22 cellular contexts compared by ENCODE assay signal in genomic region chr3:55870576-55870975, GRCh38.
A peak's percentile ranks its signal among the peaks of the same experiment; 100 is the strongest.
DNase-seq lines count a peak whose midpoint lies in the region; TF ChIP-seq lines count a peak whose summit lies in the region.
"Had no signal": no experiment of that assay in that cellular context is flagged by ENCODE, and none has a peak within 500 bp of the region (broad histone marks: within the 10 kb centered on the region; RNA-seq: fewer than 3 reads in every experiment).

No MANE protein-coding gene starts in this region.

- H3K36me3 ChIP-seq in mesendoderm (ENCODE audit: control insufficient read depth, insufficient read depth, low read length) = no peaks in the 10 kb centered on the region

- CTCF ChIA-PET in activated CD4-positive, alpha-beta T cell treated with anti-CD3 and anti-CD28 coated beads, Interleukin-2, amount 10 ng/mL, durations not matched to agents 7 days and 5 days (lab: Charles Lee) = no interaction called here

- DNase-seq in DMS53 (lab: John Stamatoyannopoulos, UW) = peak; percentile 0
- DNase-seq in DMS53 treated with DMSO at 0.1 percent for 48 hours (lab: John Stamatoyannopoulos, UW; ENCODE audit: unreplicated experiment) = no peak
- DNase-seq in COR-L47 (lab: John Stamatoyannopoulos, UW) = peak; percentile 22
- peak; percentile 25 for DNase-seq in NCI-H2227 treated with DMSO at 0.1 percent for 48 hours (lab: John Stamatoyannopoulos, UW)
- peak; percentile 22 for DNase-seq in mesendoderm
- DNase-seq in HFFc6 = no peak
- no peak for DNase-seq in activated CD4-positive, alpha-beta T cell treated with anti-CD3 and anti-CD28 coated beads, Interleukin-2, amount 10 ng/mL, durations not matched to agents 7 days and 5 days
- no peak for DNase-seq in GM10266 (ENCODE audit: extremely low spot score)
- DNase-seq: 8988T, DMS153, EL, KG1, MV-4-11, NCI-H1436 treated with DMSO at 0.1 percent for 48 hours, NCI-H2081 treated with DMSO at 0.1 percent for 48 hours, NCI-H446, NCI-H774, PC-9, SIG-M5, T-helper 1 cell had no signal

- H4K8ac ChIP-seq in mesendoderm (ENCODE audit: low read depth, low read length) = no peak overlapping the region

- H3K27me3 ChIP-seq in mesendoderm (ENCODE audit: insufficient read depth, low read length, poor library complexity) = no peaks in the 10 kb centered on the region

- no peak overlapping the region for H2BK120ac ChIP-seq in mesendoderm (ENCODE audit: low read depth, low read length)

- H2BK15ac ChIP-seq in mesendoderm (replicated peaks; ENCODE audit: low read depth) = no peak overlapping the region

- H3K4me3 ChIP-seq in mesendoderm (ENCODE audit: low read length) = no peak overlapping the region
- H3K4me3 ChIP-seq: PC-9 had no signal

- TF ChIP-seq CTCF in HFFc6 (IDR thresholded peaks at IDR 0.05) (no peak), GM10266 (IDR thresholded peaks at IDR 0.05; ENCODE audit: control insufficient read depth, insufficient read depth, low read depth, missing control alignments) (no peak)

- no peak overlapping the region for H2AK5ac ChIP-seq in mesendoderm (ENCODE audit: low read length)

- H3K79me2 ChIP-seq in mesendoderm (ENCODE audit: control insufficient read depth, insufficient read depth, low read length) = no peaks in the 10 kb centered on the region

- H3K27ac Mint-ChIP-seq in HFFc6 = no peak overlapping the region
- H3K27ac Mint-ChIP-seq in activated CD4-positive, alpha-beta T cell treated with anti-CD3 and anti-CD28 coated beads, Interleukin-2, amount 10 ng/mL, durations not matched to agents 7 days and 5 days = no peak overlapping the region
- H3K27ac Mint-ChIP-seq: CD14-positive monocyte had no signal

- H3K4me2 ChIP-seq in mesendoderm (ENCODE audit: low read length) = no peak overlapping the region
- H3K4me2 ChIP-seq: PC-9 had no signal

- H2BK5ac ChIP-seq in mesendoderm (ENCODE audit: low read length) = no peak overlapping the region

- no peak overlapping the region for H3K23ac ChIP-seq in mesendoderm (ENCODE audit: low read length)

- no peaks in the 10 kb centered on the region for H3K4me1 ChIP-seq in mesendoderm (ENCODE audit: control insufficient read depth, low read depth, low read length)

- H3K4me3 Mint-ChIP-seq in HFFc6 = no peak overlapping the region
- no peak overlapping the region for H3K4me3 Mint-ChIP-seq in activated CD4-positive, alpha-beta T cell treated with anti-CD3 and anti-CD28 coated beads, Interleukin-2, amount 10 ng/mL, durations not matched to agents 7 days and 5 days
- H3K4me3 Mint-ChIP-seq: CD14-positive monocyte had no signal

- H3K4me1 Mint-ChIP-seq in HFFc6 (ENCODE audit: low read depth) = no peaks in the 10 kb centered on the region
- H3K4me1 Mint-ChIP-seq in activated CD4-positive, alpha-beta T cell treated with anti-CD3 and anti-CD28 coated beads, Interleukin-2, amount 10 ng/mL, durations not matched to agents 7 days and 5 days = no peaks in the 10 kb centered on the region
- H3K4me1 Mint-ChIP-seq: CD14-positive monocyte had no signal

- no peak overlapping the region for H4K5ac ChIP-seq in mesendoderm (ENCODE audit: low read length)

- no peaks in the 10 kb centered on the region; the same call in 1 of the 2 replicates for H3K27me3 Mint-ChIP-seq in HFFc6 (ENCODE audit: insufficient read depth)
- H3K27me3 Mint-ChIP-seq in activated CD4-positive, alpha-beta T cell treated with anti-CD3 and anti-CD28 coated beads, Interleukin-2, amount 10 ng/mL, durations not matched to agents 7 days and 5 days = no peaks in the 10 kb centered on the region

- no peak overlapping the region for H3K9ac ChIP-seq in mesendoderm (ENCODE audit: low read length)

- WGBS in mesendoderm (ENCODE audit: extremely low coverage, insufficient coverage, low lambda C conversion rate) = no CpG with 5 or more reads among the region's 5 CpGs

- H3K56ac ChIP-seq in mesendoderm (ENCODE audit: low read length) = no peak overlapping the region

- POLR2A ChIA-PET in activated CD4-positive, alpha-beta T cell treated with anti-CD3 and anti-CD28 coated beads, Interleukin-2, amount 10 ng/mL, durations not matched to agents 7 days and 5 days (lab: Charles Lee) = no interaction called here

- H3K9me3 Mint-ChIP-seq in HFFc6 = peaks cover 25% of the 10 kb centered on the region
- peaks cover 1% of the 10 kb centered on the region for H3K9me3 Mint-ChIP-seq in activated CD4-positive, alpha-beta T cell treated with anti-CD3 and anti-CD28 coated beads, Interleukin-2, amount 10 ng/mL, durations not matched to agents 7 days and 5 days

- no peaks in the 10 kb centered on the region for H3K79me1 ChIP-seq in mesendoderm (ENCODE audit: low read length)

- no peak overlapping the region for H3K27ac ChIP-seq in mesendoderm (ENCODE audit: low read depth, low read length)
- H3K27ac ChIP-seq: PC-9, RWPE1 had no signal

- no peak overlapping the region for H3K4ac ChIP-seq in mesendoderm (ENCODE audit: low read depth, low read length)

- no peak overlapping the region for H3K18ac ChIP-seq in mesendoderm (ENCODE audit: low read length)

- H3K36me3 Mint-ChIP-seq in HFFc6 (ENCODE audit: low read depth) = no peaks in the 10 kb centered on the region
- no peaks in the 10 kb centered on the region for H3K36me3 Mint-ChIP-seq in activated CD4-positive, alpha-beta T cell treated with anti-CD3 and anti-CD28 coated beads, Interleukin-2, amount 10 ng/mL, durations not matched to agents 7 days and 5 days (ENCODE audit: low read depth)
- H3K36me3 Mint-ChIP-seq: CD14-positive monocyte had no signal

Comparison
In these comparisons a context has a peak if more than half of its experiments do, and no peak if none do; other contexts are left out.
1. DNase-seq: peak in DMS53 (single experiment), COR-L47 (single experiment), NCI-H2227 treated with DMSO at 0.1 percent for 48 hours (single experiment) and mesendoderm (single experiment); none in DMS53 treated with DMSO at 0.1 percent for 48 hours (single experiment), HFFc6 (single experiment), activated CD4-positive, alpha-beta T cell treated with anti-CD3 and anti-CD28 coated beads, Interleukin-2, amount 10 ng/mL, durations not matched to agents 7 days and 5 days (single experiment) and GM10266 (single experiment).